11 cellular contexts compared by ENCODE assay signal in genomic region chr2:37026050-37026449, GRCh38. TPM values are rescaled to one million over a fixed set of nuclear protein-coding genes. Genes with fewer than 3 reads are reported as not detected.
DNase-seq lines count a peak whose midpoint lies in the region; ATAC-seq, FAIRE-seq and TF ChIP-seq lines count a peak whose summit lies in the region.
"Had no signal": no experiment of that assay in that cellular context is flagged by ENCODE, and none has a peak within 500 bp of the region (broad histone marks: within the 10 kb centered on the region; RNA-seq: fewer than 3 reads in every experiment).

No MANE protein-coding gene starts in this region.

- no peak overlapping the region for H3K4me3 ChIP-seq in left ventricle myocardium inferior
- no peak overlapping the region for H3K4me3 ChIP-seq in heart right ventricle
- H3K4me3 ChIP-seq: MG63 had no signal

- H3K36me3 ChIP-seq in left ventricle myocardium inferior (peaks cover 84% of the 10 kb centered on the region), heart right ventricle (peaks cover 0 to 100% (median 23%) of the 10 kb centered on the region in 9 donors)

- no peak overlapping the region for H3K27ac ChIP-seq in left ventricle myocardium inferior (replicated peaks)
- no peak overlapping the region for H3K27ac ChIP-seq in heart right ventricle
- H3K27ac ChIP-seq: parathyroid adenoma had no signal

- no peak overlapping the region for H3K4me3 Mint-ChIP-seq in type B pancreatic cell
- H3K4me3 Mint-ChIP-seq in osteocyte (ENCODE audit: unreplicated experiment): no peak overlapping the region
- H3K4me3 Mint-ChIP-seq: CD4-positive, alpha-beta memory T cell had no signal

- H3K27ac Mint-ChIP-seq in type B pancreatic cell: no peak overlapping the region
- H3K27ac Mint-ChIP-seq in activated naive CD4-positive, alpha-beta T cell treated with anti-CD3 and anti-CD28 coated beads, Interleukin-2, amount 50 U/mL, for 72 hours: no peak overlapping the region
- H3K27ac Mint-ChIP-seq in osteocyte (ENCODE audit: unreplicated experiment): no peak overlapping the region

- H3K36me3 Mint-ChIP-seq in type B pancreatic cell (peaks cover 22% of the 10 kb centered on the region), osteocyte (ENCODE audit: unreplicated experiment) (peaks cover 40% of the 10 kb centered on the region)
- H3K36me3 Mint-ChIP-seq in activated naive CD4-positive, alpha-beta T cell treated with anti-CD3 and anti-CD28 coated beads, Interleukin-2, amount 50 U/mL, for 72 hours: no peaks in the 10 kb centered on the region

- H3K27me3 ChIP-seq in left ventricle myocardium inferior (ENCODE audit: low read depth) (no peaks in the 10 kb centered on the region), heart right ventricle (no peaks in the 10 kb centered on the region)
- H3K27me3 ChIP-seq: MG63 had no signal

- H3K4me1 Mint-ChIP-seq in type B pancreatic cell (ENCODE audit: unreplicated experiment) (no peaks in the 10 kb centered on the region), osteocyte (ENCODE audit: unreplicated experiment) (no peaks in the 10 kb centered on the region)
- H3K4me1 Mint-ChIP-seq: CD4-positive, alpha-beta memory T cell had no signal

- H3K4me1 ChIP-seq in left ventricle myocardium inferior (peaks cover 12% of the 10 kb centered on the region), heart right ventricle (peaks cover 4 to 19% (median 7%) of the 10 kb centered on the region in 9 donors)
- H3K4me1 ChIP-seq: parathyroid adenoma had no signal

- ATAC-seq in heart right ventricle: no peak
- ATAC-seq in activated naive CD4-positive, alpha-beta T cell treated with anti-CD3 and anti-CD28 coated beads, Interleukin-2, amount 50 U/mL, for 72 hours: no peak

- intact Hi-C loops in left ventricle myocardium inferior (cut with micrococcal nuclease) (no loop called here), heart right ventricle (cut with DNase I) (no loop called here)

- DNase-seq in left ventricle myocardium inferior (no peak), heart right ventricle (no peak), NCI-H510A (lab: John Stamatoyannopoulos, UW) (peak; percentile 7), dermis blood vessel endothelial cell (peak; percentile 14), type B pancreatic cell (ENCODE audit: extremely low spot score, unreplicated experiment) (no peak), GM19239 (ENCODE audit: insufficient read length, low spot score) (no peak), osteocyte (ENCODE audit: extremely low spot score, unreplicated experiment) (no peak)
- DNase-seq in activated naive CD4-positive, alpha-beta T cell treated with anti-CD3 and anti-CD28 coated beads, Interleukin-2, amount 50 U/mL, for 72 hours (ENCODE audit: low spot score in 2 of 2): no peak
- DNase-seq: CD4-positive, alpha-beta memory T cell; MG63 had no signal

- no peak for FAIRE-seq in GM19239 (lab: Jason Lieb, UNC)

- WGBS in heart right ventricle, 2 donors: 67 to 87% methylated on average over 5 of the region's 5 CpGs

- H3K9me3 Mint-ChIP-seq in type B pancreatic cell (no peaks in the 10 kb centered on the region), osteocyte (ENCODE audit: unreplicated experiment) (no peaks in the 10 kb centered on the region)
- no peaks in the 10 kb centered on the region for H3K9me3 Mint-ChIP-seq in activated naive CD4-positive, alpha-beta T cell treated with anti-CD3 and anti-CD28 coated beads, Interleukin-2, amount 50 U/mL, for 72 hours
- H3K9me3 Mint-ChIP-seq: CD4-positive, alpha-beta memory T cell had no signal

- H3K27me3 Mint-ChIP-seq in type B pancreatic cell (no peaks in the 10 kb centered on the region), osteocyte (ENCODE audit: unreplicated experiment) (no peaks in the 10 kb centered on the region)
- H3K27me3 Mint-ChIP-seq: CD4-positive, alpha-beta memory T cell had no signal

- TF ChIP-seq CTCF in left ventricle myocardium inferior (IDR thresholded peaks at IDR 0.05; ENCODE audit: borderline replicate concordance) (peak; percentile 17), heart right ventricle (IDR thresholded peaks at IDR 0.05) (peak in 4 of 9 donors; percentile 11 to 15 (median 12)), type B pancreatic cell (conservative IDR thresholded peaks at IDR 0.05) (peak; percentile 39), osteocyte (IDR thresholded peaks at IDR 0.05) (no peak)

- no peaks in the 10 kb centered on the region for H3K9me3 ChIP-seq in left ventricle myocardium inferior (replicated peaks)
- H3K9me3 ChIP-seq in heart right ventricle: no peaks in the 10 kb centered on the region
- H3K9me3 ChIP-seq: MG63 had no signal

RNA-seq across cellular contexts. Expression of gene HEATR5B, which starts 58.1 kb away (rescaled TPM):
- 20.0 TPM for total RNA-seq in left ventricle myocardium inferior
- 10 to 100 TPM; 14.7 to 27.4 (median 18.2) TPM for total RNA-seq in heart right ventricle
- polyA plus RNA-seq in heart right ventricle: 10 to 100 TPM in 1 of 2 donors, 1 to 10 TPM in 1; 3.7 to 10.6 TPM
- total RNA-seq in dermis blood vessel endothelial cell: 37.6 and 40.3 TPM in 2 replicates
- total RNA-seq in type B pancreatic cell (ENCODE audit: low replicate concordance): 17.0 and 18.9 TPM in 2 replicates
- total RNA-seq in activated naive CD4-positive, alpha-beta T cell treated with anti-CD3 and anti-CD28 coated beads, Interleukin-2, amount 50 U/mL, for 72 hours: 10 to 100 TPM; 17.1 to 21.1 TPM
- total RNA-seq in osteocyte: 18.1 and 19.0 TPM in 2 replicates

RNA-seq across cellular contexts. Expression of gene GPATCH11, which starts 58.3 kb away (rescaled TPM):
- total RNA-seq in left ventricle myocardium inferior (6.3 TPM), heart right ventricle (1 to 10 TPM; 3.9 to 6.1 (median 5.7) TPM), dermis blood vessel endothelial cell (6.0 and 9.4 TPM in 2 replicates), type B pancreatic cell (ENCODE audit: low replicate concordance) (4.8 and 7.8 TPM in 2 replicates), osteocyte (8.1 and 9.3 TPM in 2 replicates)
- polyA plus RNA-seq in heart right ventricle: 1 to 10 TPM; 2.6 to 4.0 TPM
- 10 to 100 TPM in 1 of 2 donors, 1 to 10 TPM in 1; 9.4 to 26.8 TPM for total RNA-seq in activated naive CD4-positive, alpha-beta T cell treated with anti-CD3 and anti-CD28 coated beads, Interleukin-2, amount 50 U/mL, for 72 hours

RNA-seq across cellular contexts. Expression of gene STRN, which starts 59.7 kb away (rescaled TPM):
- total RNA-seq in left ventricle myocardium inferior: 55.2 TPM
- 100 to 1,000 TPM in 2 of 10 donors, 10 to 100 TPM in 8; 37.0 to 102 (median 67.8) TPM for total RNA-seq in heart right ventricle
- 10 to 100 TPM in 1 of 2 donors, 1 to 10 TPM in 1; 8.6 to 12.2 TPM for polyA plus RNA-seq in heart right ventricle
- 24.7 and 52.0 TPM in 2 replicates for total RNA-seq in dermis blood vessel endothelial cell
- total RNA-seq in type B pancreatic cell (ENCODE audit: low replicate concordance): 26.1 and 34.3 TPM in 2 replicates
- 10 to 100 TPM; 29.8 to 37.2 TPM for total RNA-seq in activated naive CD4-positive, alpha-beta T cell treated with anti-CD3 and anti-CD28 coated beads, Interleukin-2, amount 50 U/mL, for 72 hours
- total RNA-seq in osteocyte: 27.0 and 27.2 TPM in 2 replicates

Comparison
In these comparisons a context has a peak if more than half of its experiments do, and no peak if none do; other contexts are left out.
1. DNase-seq: peak in NCI-H510A (single experiment) and dermis blood vessel endothelial cell (single experiment); none in left ventricle myocardium inferior (single experiment), heart right ventricle (0 of 2), type B pancreatic cell (single experiment), activated naive CD4-positive, alpha-beta T cell treated with anti-CD3 and anti-CD28 coated beads, Interleukin-2, amount 50 U/mL, for 72 hours (0 of 2), GM19239 (single experiment) and osteocyte (single experiment).